Comparison of ENCODE assay signal across 1 cellular context in the genomic region with DNA sequence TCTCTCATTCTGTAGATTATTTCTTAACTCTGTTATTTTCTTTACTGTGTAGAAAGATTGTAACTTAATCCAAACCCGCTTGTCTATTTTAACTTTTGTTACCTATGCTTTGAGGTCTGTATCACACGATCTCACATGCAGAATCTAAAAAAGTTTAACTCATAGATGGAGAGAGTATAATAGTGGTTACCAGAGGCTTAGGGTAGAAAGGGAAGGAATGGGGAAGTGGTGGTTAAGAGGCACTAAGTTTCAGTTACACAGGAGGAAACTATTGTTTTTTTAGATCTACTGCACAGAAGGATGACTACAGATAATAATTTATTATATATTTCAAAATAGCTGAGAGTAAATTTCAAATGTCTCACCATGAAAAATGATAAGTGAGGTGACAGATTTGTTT.
A peak's percentile ranks its signal among the peaks of the same experiment; 100 is the strongest.
TF ChIP-seq lines count a peak whose summit lies in the region.

No MANE protein-coding gene starts in this region.

TF ChIP-seq in GM12878, 131 proteins besides CTCF, POLR2A, EP300 and RAD21:
- TF ChIP-seq ATF7 (IDR thresholded peaks at IDR 0.05; ENCODE audit: low read depth) (peak; percentile 32; the same call in 1 of the 2 replicates), IKZF1 (conservative IDR thresholded peaks at IDR 0.05) (peak; percentile 50; the same call in 1 of the 2 replicates), MYC (IDR thresholded peaks at IDR 0.05; ENCODE audit: insufficient read depth, insufficient read length, insufficient replicate concordance, low read length, severe bottlenecking) (no peak), IKZF2 (IDR thresholded peaks at IDR 0.05) (peak in 1 of 2 experiments; percentile 47; a peak in 2 of 4 replicates), TBL1XR1 (IDR thresholded peaks at IDR 0.05; ENCODE audit: low read depth, low read length) (no peak), BHLHE40 (IDR thresholded peaks at IDR 0.05; ENCODE audit: borderline replicate concordance in 1 of 2, low read depth in 2 of 2, low read length in 1 of 2) (peak; percentile 41 to 58; a peak in 2 of 4 replicates), ZNF384 (IDR thresholded peaks at IDR 0.05; ENCODE audit: borderline replicate concordance, low read depth, low read length) (peak; percentile 47; the same call in 1 of the 2 replicates), SPI1 (IDR thresholded peaks at IDR 0.05; ENCODE audit: borderline replicate concordance, insufficient read depth, low read depth, low read length) (peak; percentile 86; the same call in 1 of the 2 replicates), ZZZ3 (IDR thresholded peaks at IDR 0.05; ENCODE audit: control insufficient read depth, insufficient read length, low read depth) (no peak), RELB (IDR thresholded peaks at IDR 0.05; ENCODE audit: low read depth) (0 out of 2 replicates have a peak, but pooled peaks have one; percentile 43), RUNX3 (IDR thresholded peaks at IDR 0.05; ENCODE audit: low read length) (peak; percentile 48), ATF2 (IDR thresholded peaks at IDR 0.05; ENCODE audit: low read length) (no peak), PML (IDR thresholded peaks at IDR 0.05; ENCODE audit: low read length) (no peak)
- TF ChIP-seq, protein P1, sequence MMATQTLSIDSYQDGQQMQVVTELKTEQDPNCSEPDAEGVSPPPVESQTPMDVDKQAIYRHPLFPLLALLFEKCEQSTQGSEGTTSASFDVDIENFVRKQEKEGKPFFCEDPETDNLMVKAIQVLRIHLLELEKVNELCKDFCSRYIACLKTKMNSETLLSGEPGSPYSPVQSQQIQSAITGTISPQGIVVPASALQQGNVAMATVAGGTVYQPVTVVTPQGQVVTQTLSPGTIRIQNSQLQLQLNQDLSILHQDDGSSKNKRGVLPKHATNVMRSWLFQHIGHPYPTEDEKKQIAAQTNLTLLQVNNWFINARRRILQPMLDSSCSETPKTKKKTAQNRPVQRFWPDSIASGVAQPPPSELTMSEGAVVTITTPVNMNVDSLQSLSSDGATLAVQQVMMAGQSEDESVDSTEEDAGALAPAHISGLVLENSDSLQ (IDR thresholded peaks at IDR 0.05): no peak
- TF ChIP-seq, protein P2, sequence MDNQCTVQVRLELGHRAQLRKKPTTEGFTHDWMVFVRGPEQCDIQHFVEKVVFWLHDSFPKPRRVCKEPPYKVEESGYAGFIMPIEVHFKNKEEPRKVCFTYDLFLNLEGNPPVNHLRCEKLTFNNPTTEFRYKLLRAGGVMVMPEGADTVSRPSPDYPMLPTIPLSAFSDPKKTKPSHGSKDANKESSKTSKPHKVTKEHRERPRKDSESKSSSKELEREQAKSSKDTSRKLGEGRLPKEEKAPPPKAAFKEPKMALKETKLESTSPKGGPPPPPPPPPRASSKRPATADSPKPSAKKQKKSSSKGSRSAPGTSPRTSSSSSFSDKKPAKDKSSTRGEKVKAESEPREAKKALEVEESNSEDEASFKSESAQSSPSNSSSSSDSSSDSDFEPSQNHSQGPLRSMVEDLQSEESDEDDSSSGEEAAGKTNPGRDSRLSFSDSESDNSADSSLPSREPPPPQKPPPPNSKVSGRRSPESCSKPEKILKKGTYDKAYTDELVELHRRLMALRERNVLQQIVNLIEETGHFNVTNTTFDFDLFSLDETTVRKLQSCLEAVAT (IDR thresholded peaks at IDR 0.05): 0 out of 2 replicates have a peak, but pooled peaks have one; percentile 38
